Comparison of ENCODE assay signal across 23 cellular contexts in genomic region chr6:95142661-95143060, GRCh38.
"Had no signal": no experiment of that assay in that cellular context is flagged by ENCODE, and none has a peak within 500 bp of the region (broad histone marks: within the 10 kb centered on the region; RNA-seq: fewer than 3 reads in every experiment).

No MANE protein-coding gene starts in this region.

- FAIRE-seq: colon, endothelial cell of umbilical vein, islet of Langerhans, keratinocyte had no signal

- H3K27ac ChIP-seq: coronary artery, dorsolateral prefrontal cortex, esophagus muscularis mucosa, gastrocnemius medialis, heart right ventricle, left lung, lower lobe of right lung had no signal

- H3K27me3 ChIP-seq: esophagus muscularis mucosa, gastrocnemius medialis, heart right ventricle, left lung had no signal

- ATAC-seq: gastrocnemius medialis, heart right ventricle, left cardiac atrium, left lung, left ventricle myocardium superior, lower lobe of right lung, mucosa of descending colon had no signal

- H3K4me1 ChIP-seq: esophagus muscularis mucosa, gastrocnemius medialis, heart right ventricle, left lung, lower lobe of right lung had no signal

- H3K36me3 ChIP-seq: esophagus muscularis mucosa, gastrocnemius medialis, heart right ventricle, left lung, lower lobe of right lung had no signal

- DNase-seq: dermis blood vessel endothelial cell; dorsolateral prefrontal cortex; effector CD4-positive, alpha-beta T cell; effector memory CD4-positive, alpha-beta T cell; foreskin melanocyte; gastrocnemius medialis; glutamatergic neuron; head of caudate nucleus; heart right ventricle; hippocampal formation; left cardiac atrium; left lung; left ventricle myocardium superior; lower lobe of right lung; mesenchymal stem cell; mucosa of descending colon; naive B cell had no signal

- H3K4me3 ChIP-seq: coronary artery, dorsolateral prefrontal cortex, esophagus muscularis mucosa, gastrocnemius medialis, heart right ventricle, left lung, lower lobe of right lung, mucosa of descending colon had no signal
